ENCODE assay signal across 35 cellular contexts in the genomic region with DNA sequence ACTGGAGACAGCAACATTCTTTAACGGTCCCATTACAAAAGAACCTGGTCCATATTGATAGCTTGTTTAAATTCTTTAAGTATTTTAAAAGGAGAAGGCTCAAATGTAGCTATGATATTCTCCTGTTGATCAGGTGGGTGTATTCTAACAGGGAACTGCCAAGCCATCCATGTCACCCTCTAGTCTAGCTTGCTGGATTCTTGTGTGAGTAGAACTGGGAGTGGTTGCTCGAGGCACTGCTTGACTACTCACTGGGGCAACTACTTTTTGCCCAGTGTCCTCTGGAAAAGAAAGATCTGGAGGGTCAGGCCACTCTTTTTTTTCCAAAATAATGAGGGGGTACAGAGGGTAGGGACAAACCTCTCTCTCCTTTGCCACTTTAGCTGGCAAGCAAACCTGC.
"Had no signal": no experiment of that assay in that cellular context is flagged by ENCODE, and none has a peak within 500 bp of the region (broad histone marks: within the 10 kb centered on the region; RNA-seq: fewer than 3 reads in every experiment).

No MANE protein-coding gene starts in this region.

- ATAC-seq: activated CD4-positive, CD25-positive, alpha-beta regulatory T cell treated with anti-CD3 and anti-CD28 coated beads, Interleukin-2, amount 50 U/mL, for 24 hours; activated CD8-positive, alpha-beta T cell treated with anti-CD3 and anti-CD28 coated beads for 36 hours; activated T-cell treated with anti-CD3 and anti-CD28 coated beads, Interleukin-2, amount 50 U/mL, for 4 hours; activated T-helper 17 cell treated with anti-CD3 and anti-CD28 coated beads, Interleukin-2, amount 50 U/mL, for 72 hours; esophagus mucosa; gastrocnemius medialis; heart left ventricle; T-helper 17 cell had no signal

- H3K27me3 ChIP-seq: brain microvascular endothelial cell, cardiac muscle cell, colonic mucosa, heart left ventricle had no signal

- H3K9me3 ChIP-seq: colonic mucosa, gastrocnemius medialis, heart left ventricle had no signal

- H3K27ac ChIP-seq: brain microvascular endothelial cell, cardiac muscle cell, colonic mucosa, gastrocnemius medialis, heart left ventricle, WERI-Rb-1 had no signal

- H3K4me1 Mint-ChIP-seq: activated B cell treated with CpG ODN at 0.5 μM for 24 hours; activated T-helper 17 cell treated with anti-CD3 and anti-CD28 coated beads, Interleukin-2, amount 50 U/mL, for 72 hours had no signal

- DNase-seq: activated B cell treated with CpG ODN at 0.5 μM for 24 hours; activated CD4-positive, alpha-beta T cell treated with anti-CD3 and anti-CD28 coated beads for 48 hours; activated CD4-positive, alpha-beta T cell treated with anti-CD3 and anti-CD28 coated beads, Interleukin-2, amount 50 U/mL, for 1 hour; activated CD4-positive, alpha-beta T cell treated with anti-CD3 and anti-CD28 coated beads, Interleukin-2, amount 50 U/mL, for 48 hours; activated CD8-positive, alpha-beta memory T cell treated with anti-CD3 and anti-CD28 coated beads for 24 hours; activated CD8-positive, alpha-beta T cell treated with anti-CD3 and anti-CD28 coated beads for 36 hours; activated effector memory CD4-positive, alpha-beta T cell treated with Interleukin-2 at 50 U/mL for 16 hours; activated gamma-delta T cell treated with Interleukin-2 at 50 U/mL for 16 hours; activated naive CD4-positive, alpha-beta T cell treated with anti-CD3 and anti-CD28 coated beads, Interleukin-2, amount 50 U/mL, for 16 hours; activated naive CD4-positive, alpha-beta T cell treated with Interleukin-2 at 50 U/mL for 16 hours; activated T-cell treated with anti-CD3 and anti-CD28 coated beads, Interleukin-2, amount 50 U/mL, for 4 hours; amniotic stem cell; anterior cingulate cortex; brain microvascular endothelial cell; central memory CD4-positive, alpha-beta T cell; cerebellar nuclear complex; colonic mucosa; effector CD8-positive, alpha-beta T cell; foreskin fibroblast; gastrocnemius medialis; glutamatergic neuron; heart left ventricle; T-helper 1 cell; T-helper 17 cell; T1000; WERI-Rb-1 had no signal

- FAIRE-seq: astrocyte, endometrium, endothelial cell of umbilical vein had no signal

- H3K9me3 Mint-ChIP-seq: activated B cell treated with CpG ODN at 0.5 μM for 24 hours; activated CD8-positive, alpha-beta T cell treated with anti-CD3 and anti-CD28 coated beads for 36 hours; activated T-cell treated with anti-CD3 and anti-CD28 coated beads, Interleukin-2, amount 50 U/mL, for 4 hours; activated T-helper 17 cell treated with anti-CD3 and anti-CD28 coated beads, Interleukin-2, amount 50 U/mL, for 72 hours; T-helper 2 cell treated with Interferon-gamma antibody and Interleukin-4, amounts not matched to agents 5 μg/mL and 100 μg/mL, for 36 hours had no signal

- H3K36me3 Mint-ChIP-seq: activated naive CD8-positive, alpha-beta T cell had no signal

- H3K27ac Mint-ChIP-seq: activated B cell treated with CpG ODN at 0.5 μM for 24 hours; activated CD8-positive, alpha-beta T cell treated with anti-CD3 and anti-CD28 coated beads for 36 hours; activated naive CD8-positive, alpha-beta T cell; activated T-helper 17 cell treated with anti-CD3 and anti-CD28 coated beads, Interleukin-2, amount 50 U/mL, for 72 hours; T-helper 17 cell; T-helper 2 cell treated with Interferon-gamma antibody and Interleukin-4, amounts not matched to agents 5 μg/mL and 100 μg/mL, for 36 hours had no signal

- H3K4me3 ChIP-seq: cardiac muscle cell, colonic mucosa, gastrocnemius medialis, heart left ventricle had no signal

- H3K4me3 Mint-ChIP-seq: activated B cell treated with CpG ODN at 0.5 μM for 24 hours; activated CD8-positive, alpha-beta T cell treated with anti-CD3 and anti-CD28 coated beads for 36 hours; activated naive CD8-positive, alpha-beta T cell; activated T-cell treated with anti-CD3 and anti-CD28 coated beads, Interleukin-2, amount 50 U/mL, for 4 hours; activated T-helper 17 cell treated with anti-CD3 and anti-CD28 coated beads, Interleukin-2, amount 50 U/mL, for 72 hours; T-helper 17 cell; T-helper 2 cell treated with Interferon-gamma antibody and Interleukin-4, amounts not matched to agents 5 μg/mL and 100 μg/mL, for 36 hours had no signal

- H3K4me1 ChIP-seq: colonic mucosa, gastrocnemius medialis had no signal

- H3K27me3 Mint-ChIP-seq: activated T-helper 17 cell treated with anti-CD3 and anti-CD28 coated beads, Interleukin-2, amount 50 U/mL, for 72 hours had no signal

- H3K36me3 ChIP-seq: brain microvascular endothelial cell, cardiac muscle cell, colonic mucosa, gastrocnemius medialis, heart left ventricle, WERI-Rb-1 had no signal
